ENCODE assay signal across 1 cellular context in genomic region chr9:87112656-87113055, GRCh38.
TF ChIP-seq lines count a peak whose summit lies in the region.

No MANE protein-coding gene starts in this region.

TF ChIP-seq in IMR-90, 13 proteins besides CTCF, POLR2A, EP300 and RAD21:
- TF ChIP-seq SMC3 (IDR thresholded peaks at IDR 0.05; ENCODE audit: low read depth, low read length) (no peak), BHLHE40 (IDR thresholded peaks at IDR 0.05; ENCODE audit: low read depth, low read length) (no peak)
